In the genomic region with DNA sequence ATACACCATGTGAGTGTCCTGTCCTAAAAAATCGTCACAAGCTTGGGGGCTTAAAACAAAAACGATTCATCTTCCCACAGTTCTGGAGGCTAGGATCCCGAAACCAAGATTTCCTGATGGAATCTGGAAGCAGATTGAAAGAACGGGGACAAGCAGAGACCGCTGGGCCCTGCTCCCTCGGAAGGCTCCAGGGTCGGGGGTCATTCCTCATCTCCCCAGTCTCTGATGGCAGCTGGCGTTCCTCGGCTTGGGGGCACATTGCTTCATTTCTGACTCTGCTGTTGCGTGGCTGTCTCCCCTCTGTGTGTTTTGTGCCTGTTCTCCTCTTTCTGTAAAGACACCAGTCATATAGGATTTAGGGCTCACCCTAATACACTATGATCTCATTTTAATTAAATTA, we compare ENCODE assay signal across 20 cellular contexts.
"Had no signal": no experiment of that assay in that cellular context is flagged by ENCODE, and none has a peak within 500 bp of the region (broad histone marks: within the 10 kb centered on the region; RNA-seq: fewer than 3 reads in every experiment).

No MANE protein-coding gene starts in this region.

- H3K27me3 ChIP-seq: neural progenitor cell, thyroid gland had no signal

- H3K4me3 ChIP-seq: esophagus muscularis mucosa, heart right ventricle, neural progenitor cell, spleen, thyroid gland had no signal

- DNase-seq: activated gamma-delta T cell; anterior cingulate cortex; caudate nucleus; effector memory CD4-positive, alpha-beta T cell; heart right ventricle; islet precursor cell; left colon; naive thymus-derived CD8-positive, alpha-beta T cell; retina; spleen; SW 1271; T-helper 17 cell; thyroid gland had no signal

- H3K36me3 ChIP-seq: esophagus muscularis mucosa, heart right ventricle, neural progenitor cell, spleen, thyroid gland had no signal

- H3K27ac ChIP-seq: esophagus muscularis mucosa, heart right ventricle, neural progenitor cell, spleen, thyroid gland had no signal

- H3K4me1 ChIP-seq: esophagus muscularis mucosa, heart right ventricle, neural progenitor cell, spleen, thyroid gland had no signal

- H3K27ac Mint-ChIP-seq: activated CD4-positive, alpha-beta memory T cell treated with anti-CD3 and anti-CD28 coated beads for 36 hours; activated naive CD4-positive, alpha-beta T cell treated with anti-CD3 and anti-CD28 coated beads, Interleukin-2, amount 50 U/mL, for 24 hours; mesothelial cell of epicardium; naive thymus-derived CD8-positive, alpha-beta T cell; progenitor cell of endocrine pancreas; T-helper 17 cell had no signal

- H3K4me1 Mint-ChIP-seq: activated naive CD4-positive, alpha-beta T cell treated with anti-CD3 and anti-CD28 coated beads, Interleukin-2, amount 50 U/mL, for 24 hours; brain; mesothelial cell of epicardium had no signal

- H2AFZ ChIP-seq: neural progenitor cell had no signal

- H3K36me3 Mint-ChIP-seq: activated CD4-positive, alpha-beta memory T cell treated with anti-CD3 and anti-CD28 coated beads for 36 hours; activated naive CD4-positive, alpha-beta T cell treated with anti-CD3 and anti-CD28 coated beads, Interleukin-2, amount 50 U/mL, for 24 hours; brain; mesothelial cell of epicardium; naive thymus-derived CD8-positive, alpha-beta T cell; neural progenitor cell had no signal

- ATAC-seq: heart right ventricle; left colon; naive thymus-derived CD8-positive, alpha-beta T cell had no signal

- H3K4me3 Mint-ChIP-seq: activated CD4-positive, alpha-beta memory T cell treated with anti-CD3 and anti-CD28 coated beads for 36 hours; activated naive CD4-positive, alpha-beta T cell treated with anti-CD3 and anti-CD28 coated beads, Interleukin-2, amount 50 U/mL, for 24 hours; brain; mesothelial cell of epicardium; naive thymus-derived CD8-positive, alpha-beta T cell; neural progenitor cell; T-helper 17 cell had no signal

- H3K9me3 Mint-ChIP-seq: activated CD4-positive, alpha-beta memory T cell treated with anti-CD3 and anti-CD28 coated beads for 36 hours; activated naive CD4-positive, alpha-beta T cell treated with anti-CD3 and anti-CD28 coated beads, Interleukin-2, amount 50 U/mL, for 24 hours had no signal

- H3K27me3 Mint-ChIP-seq: brain had no signal
